ENCODE assay signal across 21 cellular contexts in genomic region chr6:165952514-165952913, GRCh38.
DNase-seq lines count a peak whose midpoint lies in the region; ATAC-seq, FAIRE-seq and TF ChIP-seq lines count a peak whose summit lies in the region.
"Had no signal": no experiment of that assay in that cellular context is flagged by ENCODE, and none has a peak within 500 bp of the region (broad histone marks: within the 10 kb centered on the region; RNA-seq: fewer than 3 reads in every experiment).

No MANE protein-coding gene starts in this region.

- peaks cover 4% of the 10 kb centered on the region for H3K27me3 Mint-ChIP-seq in osteocyte (ENCODE audit: unreplicated experiment)
- peaks cover 10% of the 10 kb centered on the region for H3K27me3 Mint-ChIP-seq in activated T-cell treated with anti-CD3 and anti-CD28 coated beads, Interleukin-2, amount 50 U/mL, for 4 hours (ENCODE audit: low read depth)

- no peak overlapping the region for H3K4me3 Mint-ChIP-seq in osteocyte (ENCODE audit: unreplicated experiment)
- H3K4me3 Mint-ChIP-seq in activated T-cell treated with anti-CD3 and anti-CD28 coated beads, Interleukin-2, amount 50 U/mL, for 4 hours, result no peak overlapping the region
- H3K4me3 Mint-ChIP-seq: B cell; CD4-positive, CD25-positive, alpha-beta regulatory T cell; CD8-positive, alpha-beta T cell; HFFc6 had no signal

- POLR2A ChIA-PET in A549 (lab: Yijun Ruan, JAX), result no interaction called here
- POLR2A ChIA-PET in PC-9 (lab: Charles Lee; ENCODE audit: unreplicated experiment), result no interaction called here

- intact Hi-C loops in PC-9 (cut with micrococcal nuclease; ENCODE audit: unreplicated experiment), result no loop called here

- WGBS in A549 (ENCODE audit: missing lambda C conversion rate), result 69% methylated on average over 7 of the region's 7 CpGs

- no peaks in the 10 kb centered on the region for H3K9me2 ChIP-seq in PC-9 (ENCODE audit: insufficient read depth)

- no peak overlapping the region for H2AFZ ChIP-seq in PC-9
- H2AFZ ChIP-seq: GM23248 had no signal

- H3F3A ChIP-seq in PC-9 (ENCODE audit: insufficient read depth, low read depth), result no peaks in the 10 kb centered on the region

- peak overlapping the region; percentile 23 for H3K27ac Mint-ChIP-seq in osteocyte (ENCODE audit: unreplicated experiment)
- H3K27ac Mint-ChIP-seq: B cell; CD4-positive, CD25-positive, alpha-beta regulatory T cell; CD8-positive, alpha-beta T cell; HFFc6 had no signal

- CTCF ChIA-PET in A549 (lab: Yijun Ruan, JAX), result interaction anchor here (1.5 kb wide), 1 partner anchor 145 kb away, joined by 6 read pairs; no protein-coding TSS in a partner anchor
- CTCF ChIA-PET in PC-9 (lab: Charles Lee), result no interaction called here

- no peaks in the 10 kb centered on the region; the same call in 1 of the 2 replicates for H3K27me3 ChIP-seq in H7 (ENCODE audit: control insufficient read depth, insufficient read depth, low read length)
- peaks cover 65% of the 10 kb centered on the region for H3K27me3 ChIP-seq in PC-9 (ENCODE audit: insufficient read depth, low read depth)
- H3K27me3 ChIP-seq: BLaER1 had no signal

- no TSS peak for BruUV-seq in PC-9 (replicated peaks; lab: Mats Ljungman, UMichigan)

- TF ChIP-seq CTCF in A549 (IDR thresholded peaks at IDR 0.05), result no peak
- TF ChIP-seq CTCF in osteocyte (IDR thresholded peaks at IDR 0.05), result no peak
- TF ChIP-seq CTCF in PC-9 (conservative IDR thresholded peaks at IDR 0.05), result no peak

- TF ChIP-seq RAD21 in A549 (conservative IDR thresholded peaks at IDR 0.05 in 1 of 2, IDR thresholded peaks at IDR 0.05 in 1 of 2), result no peak

- no peak for TF ChIP-seq POLR2A in A549 (IDR thresholded peaks at IDR 0.05; ENCODE audit: low read length)

- peaks cover 6% of the 10 kb centered on the region for H3K4me1 Mint-ChIP-seq in osteocyte (ENCODE audit: unreplicated experiment)
- H3K4me1 Mint-ChIP-seq in activated T-cell treated with anti-CD3 and anti-CD28 coated beads, Interleukin-2, amount 50 U/mL, for 4 hours (ENCODE audit: low read depth), result no peaks in the 10 kb centered on the region
- H3K4me1 Mint-ChIP-seq: B cell; CD4-positive, CD25-positive, alpha-beta regulatory T cell had no signal

- peaks cover 60% of the 10 kb centered on the region for H3K4me1 ChIP-seq in A549
- no peaks in the 10 kb centered on the region for H3K4me1 ChIP-seq in PC-9 (replicated peaks; ENCODE audit: insufficient read depth)
- H3K4me1 ChIP-seq: BLaER1, Caco-2, HAP-1 had no signal

- H3K4me3 ChIP-seq in A549, result no peak overlapping the region
- H3K4me3 ChIP-seq in H7 (ENCODE audit: insufficient read depth, low read depth, low read length), result no peak overlapping the region
- no peak overlapping the region for H3K4me3 ChIP-seq in PC-9
- H3K4me3 ChIP-seq: BLaER1, GM23248, HAP-1 had no signal

- no peak for TF ChIP-seq EP300 in A549 (IDR thresholded peaks at IDR 0.05)

- no peaks in the 10 kb centered on the region for H3K79me2 ChIP-seq in PC-9 (ENCODE audit: low read depth)

- H3K4me2 ChIP-seq in A549 (0 out of 3 replicates have a peak overlapping the region, but pooled peaks have one; percentile 10), PC-9 (no peak overlapping the region)
- H3K4me2 ChIP-seq: BLaER1 had no signal

- H3K9me3 ChIP-seq in A549, result no peaks in the 10 kb centered on the region
- H3K9me3 ChIP-seq in PC-9 (ENCODE audit: insufficient read depth, low read depth), result no peaks in the 10 kb centered on the region
- H3K9me3 ChIP-seq: BLaER1, Caco-2, HAP-1 had no signal

- H4K20me1 ChIP-seq in PC-9 (ENCODE audit: insufficient read depth), result no peaks in the 10 kb centered on the region
- H4K20me1 ChIP-seq: BLaER1 had no signal

- peak in 1 of 2 experiments; percentile 17; a peak in 2 of 6 replicates for ATAC-seq in A549
- no peak for ATAC-seq in activated T-cell treated with anti-CD3 and anti-CD28 coated beads, Interleukin-2, amount 50 U/mL, for 4 hours
- ATAC-seq in HG02884 (IDR thresholded peaks at IDR 0.05; ENCODE audit: unreplicated experiment), result no peak
- ATAC-seq: CD8-positive, alpha-beta T cell had no signal

- no peaks in the 10 kb centered on the region for H3K36me3 ChIP-seq in H7 (replicated peaks; ENCODE audit: control insufficient read depth, insufficient read depth, low read length)
- no peaks in the 10 kb centered on the region for H3K36me3 ChIP-seq in PC-9 (ENCODE audit: low read depth)
- H3K36me3 ChIP-seq: BLaER1, HAP-1 had no signal

- H3K27ac ChIP-seq in A549, result no peak overlapping the region; a peak in 1 of 6 replicates
- H3K27ac ChIP-seq in PC-9, result no peak overlapping the region
- H3K27ac ChIP-seq: 22Rv1, BLaER1, C4-2B, GM23248 had no signal

- H3K36me3 Mint-ChIP-seq in osteocyte (ENCODE audit: unreplicated experiment), result no peaks in the 10 kb centered on the region
- H3K36me3 Mint-ChIP-seq in activated T-cell treated with anti-CD3 and anti-CD28 coated beads, Interleukin-2, amount 50 U/mL, for 4 hours (ENCODE audit: insufficient read depth), result no peaks in the 10 kb centered on the region
- H3K36me3 Mint-ChIP-seq: CD4-positive, CD25-positive, alpha-beta regulatory T cell; CD8-positive, alpha-beta T cell had no signal

- no peak for FAIRE-seq in A549 (lab: Jason Lieb, UNC)
- FAIRE-seq: G401.6, GM12892 had no signal

- no peaks in the 10 kb centered on the region for H3K9me3 Mint-ChIP-seq in osteocyte (ENCODE audit: unreplicated experiment)
- H3K9me3 Mint-ChIP-seq in activated T-cell treated with anti-CD3 and anti-CD28 coated beads, Interleukin-2, amount 50 U/mL, for 4 hours, result no peaks in the 10 kb centered on the region
- H3K9me3 Mint-ChIP-seq: CD8-positive, alpha-beta T cell had no signal

- DNase-seq in A549 (ENCODE audit: low read depth in 1 of 2, low spot score in 1 of 2) (no peak), H7 (peak; percentile 43), iPS-NIHi11 (ENCODE audit: low spot score) (peak; percentile 48), osteocyte (ENCODE audit: extremely low spot score, unreplicated experiment) (no peak), PC-9 (no peak)
- DNase-seq in activated T-cell treated with anti-CD3 and anti-CD28 coated beads, Interleukin-2, amount 50 U/mL, for 4 hours, result no peak
- DNase-seq: Caco-2; CD4-positive, CD25-positive, alpha-beta regulatory T cell; CD8-positive, alpha-beta T cell; DMS153; DND-41; GM23248; HFFc6 had no signal

TF ChIP-seq in A549, 52 proteins besides CTCF, POLR2A, EP300 and RAD21:
- TF ChIP-seq RARB (CRISPR knock-in tag; IDR thresholded peaks at IDR 0.05), result no peak

Comparison
In these comparisons a context has a peak if more than half of its experiments do, and no peak if none do; other contexts are left out.
1. DNase-seq: peak in H7 (single experiment) and iPS-NIHi11 (single experiment); none in A549 (0 of 2), osteocyte (single experiment), activated T-cell treated with anti-CD3 and anti-CD28 coated beads, Interleukin-2, amount 50 U/mL, for 4 hours (single experiment) and PC-9 (0 of 2).